In genomic region chrX:22691966-22692565, GRCh38 we compare ENCODE assay signal across 23 cellular contexts.
DNase-seq lines count a peak whose midpoint lies in the region; ATAC-seq, FAIRE-seq and TF ChIP-seq lines count a peak whose summit lies in the region.
"Had no signal": no experiment of that assay in that cellular context is flagged by ENCODE, and none has a peak within 500 bp of the region (broad histone marks: within the 10 kb centered on the region; RNA-seq: fewer than 3 reads in every experiment).

No MANE protein-coding gene starts in this region.

- TF ChIP-seq POLR2A in H1 (IDR thresholded peaks at IDR 0.05; ENCODE audit: control extremely low read depth in 1 of 2, low read depth in 2 of 2, low read length in 2 of 2) = no peak

- H3K4me1 Mint-ChIP-seq in nephron = no peaks in the 10 kb centered on the region
- H3K4me1 Mint-ChIP-seq: CD14-positive monocyte; CD4-positive, alpha-beta memory T cell; CD4-positive, CD25-positive, alpha-beta regulatory T cell; CD8-positive, alpha-beta memory T cell had no signal

- H2AK5ac ChIP-seq in H1 (ENCODE audit: low read depth, low read length) = no peak overlapping the region

- ATAC-seq in left ventricle myocardium superior = peak; percentile 65
- ATAC-seq in left cardiac atrium = no peak

- H2BK120ac ChIP-seq in H1 (replicated peaks; ENCODE audit: low read depth, low read length) = no peak overlapping the region

- H3K27ac Mint-ChIP-seq in nephron = peak overlapping the region in 2 of 3 experiments; percentile 34 to 38
- H3K27ac Mint-ChIP-seq: CD14-positive monocyte; CD4-positive, alpha-beta memory T cell; CD4-positive, CD25-positive, alpha-beta regulatory T cell; CD8-positive, alpha-beta memory T cell had no signal

- no peaks in the 10 kb centered on the region for H3K36me3 Mint-ChIP-seq in nephron (ENCODE audit: low read depth)
- H3K36me3 Mint-ChIP-seq: CD14-positive monocyte; CD4-positive, alpha-beta memory T cell; CD4-positive, CD25-positive, alpha-beta regulatory T cell; CD8-positive, alpha-beta memory T cell had no signal

- TF ChIP-seq EP300 in H1 (IDR thresholded peaks at IDR 0.05; ENCODE audit: borderline replicate concordance in 1 of 2, low read depth in 2 of 2, low read length in 2 of 2) = no peak

- no peak overlapping the region for H2BK12ac ChIP-seq in H1 (ENCODE audit: low read depth, low read length)

- CTCF ChIA-PET in H1 (lab: Charles Lee; ENCODE audit: partially characterized antibody) = no interaction called here

- peaks cover 0 to 7% (median 2%) of the 10 kb centered on the region in 4 experiments; a peak in 4 of 7 replicates for H3K4me1 ChIP-seq in H1 (replicated peaks in 1 of 4; ENCODE audit: control insufficient read depth in 3 of 4, insufficient read depth in 4 of 4, low read length in 3 of 4)

- no peaks in the 10 kb centered on the region for H4K20me1 ChIP-seq in H1 (replicated peaks in 1 of 2; ENCODE audit: control insufficient read depth in 1 of 2, insufficient read depth in 2 of 2, low read length in 2 of 2)
- H4K20me1 ChIP-seq: BLaER1 had no signal

- no peaks in the 10 kb centered on the region for H3K79me2 ChIP-seq in H1 (ENCODE audit: control insufficient read depth in 1 of 2, insufficient read depth in 2 of 2, low read length in 2 of 2)

- no peak overlapping the region for H3K14ac ChIP-seq in H1 (ENCODE audit: insufficient read length)

- 93% methylated on average over 6 of the region's 6 CpGs; no CpG with 5 or more reads in 1 of the 2 experiments for WGBS in H1 (ENCODE audit: extremely low coverage in 1 of 2, insufficient coverage in 1 of 2, insufficient read length in 1 of 2, insufficient replicate concordance in 2 of 2, low coverage in 1 of 2, low lambda C conversion rate in 2 of 2, missing lambda C conversion rate in 1 of 2), 2 experiments

- H4K91ac ChIP-seq in H1 (replicated peaks; ENCODE audit: insufficient read length, low read length) = no peak overlapping the region

- POLR2A ChIA-PET in H1 (lab: Charles Lee; ENCODE audit: partially characterized antibody) = no interaction called here

- H3K27me3 Mint-ChIP-seq in nephron (ENCODE audit: low read depth) = no peaks in the 10 kb centered on the region
- H3K27me3 Mint-ChIP-seq: CD4-positive, alpha-beta memory T cell; CD4-positive, CD25-positive, alpha-beta regulatory T cell had no signal

- no peaks in the 10 kb centered on the region for H3K79me1 ChIP-seq in H1 (ENCODE audit: low read depth, low read length)

- H4K5ac ChIP-seq in H1 (ENCODE audit: insufficient read length, low read depth, low read length) = no peak overlapping the region

- no peak overlapping the region for H3K18ac ChIP-seq in H1 (ENCODE audit: extremely low read depth, low read length)

- no peak for TF ChIP-seq CTCF in H1 (IDR thresholded peaks at IDR 0.05; ENCODE audit: control extremely low read depth in 1 of 3, insufficient read depth in 1 of 3, low read depth in 1 of 3, low read length in 3 of 3)
- no peak for TF ChIP-seq CTCF in nephron (IDR thresholded peaks at IDR 0.05; ENCODE audit: unreplicated experiment in 3 of 3)

- no peak overlapping the region for H2BK5ac ChIP-seq in H1 (ENCODE audit: low read depth, low read length)

- no peak overlapping the region for H2AFZ ChIP-seq in H1 (ENCODE audit: low read length)

- no peak for FAIRE-seq in H1 (lab: Jason Lieb, UNC)
- FAIRE-seq: A204.1, G401.6, GM12891, GM19239 had no signal

- no peaks in the 10 kb centered on the region for H3K36me3 ChIP-seq in H1 (ENCODE audit: control insufficient read depth in 2 of 4, insufficient read depth in 4 of 4, low read length in 3 of 4)
- H3K36me3 ChIP-seq: BE2C, BLaER1 had no signal

- H4K8ac ChIP-seq in H1 (ENCODE audit: extremely low read depth, insufficient read depth, low read length) = no peak overlapping the region

- no peak overlapping the region for H2BK15ac ChIP-seq in H1 (ENCODE audit: low read length)

- no peak overlapping the region for H3K27ac ChIP-seq in H1 (ENCODE audit: low read depth, low read length)
- H3K27ac ChIP-seq: BLaER1 had no signal

- 0 out of 2 replicates have a peak overlapping the region, but pooled peaks have one; percentile 48 for H2BK20ac ChIP-seq in H1 (ENCODE audit: low read length)

- H3K4me3 ChIP-seq in H1 (ENCODE audit: extremely low read depth in 1 of 4, insufficient read depth in 2 of 4, low read depth in 3 of 4, low read length in 4 of 4) = no peak overlapping the region
- H3K4me3 ChIP-seq: BLaER1 had no signal

- H3K23ac ChIP-seq in H1 (ENCODE audit: insufficient read length) = no peak overlapping the region

- H3K23me2 ChIP-seq in H1 (ENCODE audit: low read depth, low read length) = no peaks in the 10 kb centered on the region

- no peak overlapping the region for H3K9ac ChIP-seq in H1 (replicated peaks in 1 of 4; ENCODE audit: extremely low read depth in 1 of 4, low read depth in 3 of 4, low read length in 3 of 4)
- H3K9ac ChIP-seq: BLaER1 had no signal

- DNase-seq in left ventricle myocardium superior = no peak
- no peak for DNase-seq in left cardiac atrium
- DNase-seq in H1 (ENCODE audit: low read depth in 1 of 2, low spot score in 2 of 2) = no peak
- DNase-seq in activated CD8-positive, alpha-beta memory T cell treated with anti-CD3 and anti-CD28 coated beads, Interleukin-2, amount 50 U/mL, for 48 hours = no peak
- DNase-seq in DMS153 (lab: John Stamatoyannopoulos, UW) = no peak
- DNase-seq: 8988T; ACHN; BE2C; C1 segment of cervical spinal cord; CD4-positive, alpha-beta memory T cell; CD4-positive, CD25-positive, alpha-beta regulatory T cell; CD8-positive, alpha-beta memory T cell; COR-L47; DMS 273 treated with DMSO at 0.1 percent for 48 hours; DMS79 treated with DMSO at 0.1 percent for 48 hours; GF-D8 had no signal

- no peak overlapping the region for H3K4ac ChIP-seq in H1 (replicated peaks; ENCODE audit: insufficient read length, low read depth, low read length)

- H3K4me3 Mint-ChIP-seq in nephron = no peak overlapping the region
- H3K4me3 Mint-ChIP-seq: CD14-positive monocyte; CD4-positive, alpha-beta memory T cell; CD4-positive, CD25-positive, alpha-beta regulatory T cell; CD8-positive, alpha-beta memory T cell had no signal

- H3K4me2 ChIP-seq in H1 (ENCODE audit: insufficient read depth in 1 of 2, low read depth in 2 of 2, low read length in 2 of 2) = no peak overlapping the region
- H3K4me2 ChIP-seq: BLaER1 had no signal

- intact Hi-C loops in left ventricle myocardium superior (cut with micrococcal nuclease) (no loop called here), left cardiac atrium (cut with DNase I) (no loop called here)

- no peak overlapping the region for H3K56ac ChIP-seq in H1 (replicated peaks; ENCODE audit: insufficient read length, low read depth, low read length)

- H3K9me3 Mint-ChIP-seq in nephron = peaks cover 8% of the 10 kb centered on the region

- H3K27me3 ChIP-seq in H1 (replicated peaks in 1 of 4; ENCODE audit: control insufficient read depth in 3 of 4, extremely low read depth in 1 of 4, insufficient read depth in 3 of 4, low read length in 3 of 4) = no peaks in the 10 kb centered on the region
- H3K27me3 ChIP-seq: BE2C, BLaER1 had no signal

- no peaks in the 10 kb centered on the region for H3K9me3 ChIP-seq in H1 (ENCODE audit: insufficient read depth in 2 of 2, low read depth in 1 of 2, low read length in 1 of 2)
- H3K9me3 ChIP-seq: BE2C had no signal

- no peak for TF ChIP-seq RAD21 in H1 (IDR thresholded peaks at IDR 0.05 in 1 of 2, conservative IDR thresholded peaks at IDR 0.05 in 1 of 2; ENCODE audit: low read depth in 2 of 2, low read length in 2 of 2)

TF ChIP-seq in H1, 55 proteins besides CTCF, POLR2A, EP300 and RAD21:
- TF ChIP-seq TCF12 (IDR thresholded peaks at IDR 0.05; ENCODE audit: low read depth, low read length) (no peak), GTF2F1 (IDR thresholded peaks at IDR 0.05; ENCODE audit: borderline replicate concordance, low read depth, low read length) (no peak), PHF8 (conservative IDR thresholded peaks at IDR 0.05; ENCODE audit: low read depth, low read length) (no peak)
TF ChIP-seq in H1: peak in this region for 0.
